1 cellular context compared by ENCODE assay signal in genomic region chr16:740764-741505, GRCh38.
TF ChIP-seq lines count a peak whose summit lies in the region.

TSS of gene CIAO3 (minus strand) at chr16:740997. CDS start at chr16:740985, 12 bp downstream.

TF ChIP-seq in HepG2, 621 proteins besides CTCF, POLR2A, EP300 and RAD21 (continued from another document and continues in another):
- no peak for TF ChIP-seq HIC2 (CRISPR knock-in tag; IDR thresholded peaks at IDR 0.05; ENCODE audit: low read depth)
- peak; percentile 90 for TF ChIP-seq TSC22D2 (CRISPR knock-in tag; IDR thresholded peaks at IDR 0.05; ENCODE audit: borderline replicate concordance)
- no peak for TF ChIP-seq ZNF484 (CRISPR knock-in tag; IDR thresholded peaks at IDR 0.05; ENCODE audit: borderline replicate concordance, low read depth)
- TF ChIP-seq YEATS4 (CRISPR knock-in tag; IDR thresholded peaks at IDR 0.05; ENCODE audit: borderline replicate concordance), result peak; percentile 80
- TF ChIP-seq ZBTB34 (CRISPR knock-in tag; IDR thresholded peaks at IDR 0.05), result 0 out of 2 replicates have a peak, but pooled peaks have one; percentile 62
- no peak for TF ChIP-seq ZFP1 (CRISPR knock-in tag; IDR thresholded peaks at IDR 0.05)
- peak; percentile 75 for TF ChIP-seq XRCC5 (optimal IDR thresholded peaks at IDR 0.05; ENCODE audit: low read length)
- TF ChIP-seq ZKSCAN8 (CRISPR knock-in tag; IDR thresholded peaks at IDR 0.05; ENCODE audit: borderline replicate concordance), result peak; percentile 80; the same call in 1 of the 2 replicates
- TF ChIP-seq HIVEP1 (CRISPR knock-in tag; IDR thresholded peaks at IDR 0.05), result no peak
- peak; percentile 12; the same call in 1 of the 2 replicates for TF ChIP-seq RFX1 (IDR thresholded peaks at IDR 0.05)
- TF ChIP-seq ZBTB39 (CRISPR knock-in tag; IDR thresholded peaks at IDR 0.05), result no peak; the same call in 1 of the 2 replicates
- TF ChIP-seq ZNF264 (CRISPR knock-in tag; IDR thresholded peaks at IDR 0.05), result no peak; the same call in 1 of the 2 replicates
- no peak for TF ChIP-seq ZNF570 (CRISPR knock-in tag; IDR thresholded peaks at IDR 0.05; ENCODE audit: borderline replicate concordance)
- TF ChIP-seq ZNF335 (CRISPR knock-in tag; IDR thresholded peaks at IDR 0.05), result peak; percentile 26; the same call in 1 of the 2 replicates
- peak; percentile 43; the same call in 1 of the 2 replicates for TF ChIP-seq POGZ (CRISPR knock-in tag; IDR thresholded peaks at IDR 0.05)
- no peak for TF ChIP-seq CENPT (CRISPR knock-in tag; IDR thresholded peaks at IDR 0.05; ENCODE audit: low read depth)
- peak; percentile 69; the same call in 1 of the 2 replicates for TF ChIP-seq NR0B2 (CRISPR knock-in tag; IDR thresholded peaks at IDR 0.05)
- peak; percentile 99 for TF ChIP-seq ZNF788 (CRISPR knock-in tag; IDR thresholded peaks at IDR 0.05; ENCODE audit: borderline replicate concordance)
- TF ChIP-seq PHF5A (CRISPR knock-in tag; IDR thresholded peaks at IDR 0.05; ENCODE audit: low read depth, unreplicated experiment), result peak; percentile 67
- TF ChIP-seq PREB (CRISPR knock-in tag; IDR thresholded peaks at IDR 0.05), result no peak
- TF ChIP-seq AGO2 (optimal IDR thresholded peaks at IDR 0.05; ENCODE audit: low read depth, low read length), result peak; percentile 10
- TF ChIP-seq PLRG1 (conservative IDR thresholded peaks at IDR 0.05), result no peak
- no peak for TF ChIP-seq KLF11 (CRISPR knock-in tag; IDR thresholded peaks at IDR 0.05)
- TF ChIP-seq ZNF777 (CRISPR knock-in tag; IDR thresholded peaks at IDR 0.05), result peak; percentile 49; the same call in 1 of the 2 replicates
- no peak for TF ChIP-seq ZNF609 (CRISPR knock-in tag; IDR thresholded peaks at IDR 0.05; ENCODE audit: borderline replicate concordance)
- no peak for TF ChIP-seq ZNF572 (CRISPR knock-in tag; IDR thresholded peaks at IDR 0.05)
- peak; percentile 96 for TF ChIP-seq ZNF451 (CRISPR knock-in tag; IDR thresholded peaks at IDR 0.05)
- TF ChIP-seq PHF8 (CRISPR knock-in tag; IDR thresholded peaks at IDR 0.05), result peak; percentile 82
- TF ChIP-seq CAMTA2 (CRISPR knock-in tag; IDR thresholded peaks at IDR 0.05; ENCODE audit: borderline replicate concordance), result no peak
- peak; percentile 97 for TF ChIP-seq PHF20 (CRISPR knock-in tag; IDR thresholded peaks at IDR 0.05)
- TF ChIP-seq ZNF275 (CRISPR knock-in tag; IDR thresholded peaks at IDR 0.05; ENCODE audit: borderline replicate concordance), result no peak; the same call in 1 of the 2 replicates
- TF ChIP-seq ZSCAN12 (CRISPR knock-in tag; IDR thresholded peaks at IDR 0.05), result no peak
- no peak for TF ChIP-seq ZNF773 (CRISPR knock-in tag; IDR thresholded peaks at IDR 0.05; ENCODE audit: borderline replicate concordance)
- TF ChIP-seq ZNF430 (CRISPR knock-in tag; IDR thresholded peaks at IDR 0.05), result no peak
- TF ChIP-seq ASH2L (IDR thresholded peaks at IDR 0.05; ENCODE audit: insufficient read length, low read depth, low read length), result peak; percentile 28
- no peak for TF ChIP-seq DPF2 (CRISPR knock-in tag; IDR thresholded peaks at IDR 0.05; ENCODE audit: borderline replicate concordance, low read depth)
- 0 out of 2 replicates have a peak, but pooled peaks have one; percentile 50 for TF ChIP-seq CBX5 (CRISPR knock-in tag; IDR thresholded peaks at IDR 0.05; ENCODE audit: borderline replicate concordance)
- no peak for TF ChIP-seq SRSF1 (optimal IDR thresholded peaks at IDR 0.05; ENCODE audit: low read depth, low read length)
- TF ChIP-seq POLR2G (IDR thresholded peaks at IDR 0.05; ENCODE audit: low read depth, low read length), result peak; percentile 72
- TF ChIP-seq E2F2 (CRISPR knock-in tag; IDR thresholded peaks at IDR 0.05; ENCODE audit: borderline replicate concordance), result no peak
- TF ChIP-seq SMAD1 (CRISPR knock-in tag; IDR thresholded peaks at IDR 0.05; ENCODE audit: borderline replicate concordance, low read depth), result 0 out of 2 replicates have a peak, but pooled peaks have one; percentile 10
- no peak for TF ChIP-seq TBL1XR1 (IDR thresholded peaks at IDR 0.05; ENCODE audit: borderline replicate concordance, low read length, partially characterized antibody)
- TF ChIP-seq ZNF569 (CRISPR knock-in tag; IDR thresholded peaks at IDR 0.05; ENCODE audit: borderline replicate concordance), result no peak
- TF ChIP-seq ZSCAN9 (CRISPR knock-in tag; IDR thresholded peaks at IDR 0.05; ENCODE audit: borderline replicate concordance), result no peak; the same call in 1 of the 2 replicates
- TF ChIP-seq ZNF3 (CRISPR knock-in tag; IDR thresholded peaks at IDR 0.05), result no peak
- no peak for TF ChIP-seq IRX3 (CRISPR knock-in tag; IDR thresholded peaks at IDR 0.05; ENCODE audit: borderline replicate concordance, low read depth)
- 0 out of 2 replicates have a peak, but pooled peaks have one; percentile 8 for TF ChIP-seq ZSCAN22 (CRISPR knock-in tag; IDR thresholded peaks at IDR 0.05)
- TF ChIP-seq ZNF224 (CRISPR knock-in tag; IDR thresholded peaks at IDR 0.05), result no peak
- peak; percentile 33; the same call in 1 of the 2 replicates for TF ChIP-seq ZNF710 (CRISPR knock-in tag; IDR thresholded peaks at IDR 0.05; ENCODE audit: borderline replicate concordance)
- peak; percentile 76; the same call in 1 of the 2 replicates for TF ChIP-seq NR2F2 (IDR thresholded peaks at IDR 0.05; ENCODE audit: borderline replicate concordance, low read depth)
- TF ChIP-seq EED (CRISPR knock-in tag; IDR thresholded peaks at IDR 0.05), result 0 out of 2 replicates have a peak, but pooled peaks have one; percentile 40
